ENCODE assay signal across 14 cellular contexts in genomic region chr17:57260325-57261083, GRCh38. TPM values are rescaled to one million over a fixed set of nuclear protein-coding genes. Genes with fewer than 3 reads are reported as not detected.
DNase-seq lines count a peak whose midpoint lies in the region; ATAC-seq and TF ChIP-seq lines count a peak whose summit lies in the region.
"Had no signal": no experiment of that assay in that cellular context is flagged by ENCODE, and none has a peak within 500 bp of the region (broad histone marks: within the 10 kb centered on the region; RNA-seq: fewer than 3 reads in every experiment).

No MANE protein-coding gene starts in this region.

- POLR2A ChIA-PET in CD8-positive, alpha-beta T cell (lab: Charles Lee), result interaction anchor here (0.5 to 0.7 kb wide), 2 partner anchors 10 to 74 kb away, joined by 3 read pairs; no protein-coding TSS in a partner anchor
- POLR2A ChIA-PET in A673 (lab: Charles Lee; ENCODE audit: low non-redundant PET), result no interaction called here

- ATAC-seq in CD8-positive, alpha-beta T cell, result no peak
- ATAC-seq in stimulated activated memory B cell treated with anti-CD40 and anti-IgM and Interleukin-4, amounts not matched to agents 10 μg/mL and 1 μg/mL and 100 μg/mL, for 72 hours, result no peak
- ATAC-seq: effector memory CD8-positive, alpha-beta T cell; foreskin keratinocyte had no signal

- no TSS peak for BruUV-seq in A673 (replicated peaks; lab: Mats Ljungman, UMichigan)

- no peak for DNase-seq in CD8-positive, alpha-beta T cell
- no peak for DNase-seq in activated T-helper 1 cell treated with anti-CD3 and anti-CD28 coated beads, Interleukin-12 subunit alpha, Interleukin-12 subunit beta, Interleukin-2, Interleukin-4 antibody, amounts not matched to agents 30 ng/mL and 10 ng/mL and 1 ng/mL, durations not matched to agents 14 hours and 24 hours and 36 hours (ENCODE audit: low spot score)
- peak; percentile 31 for DNase-seq in islet precursor cell
- no peak for DNase-seq in NOMO-1 (lab: John Stamatoyannopoulos, UW; ENCODE audit: unreplicated experiment in 2 of 2)
- DNase-seq in A673 (ENCODE audit: low spot score), result no peak
- DNase-seq in activated CD4-positive, CD25-positive, alpha-beta regulatory T cell treated with anti-CD3 and anti-CD28 coated beads, Interleukin-2, amount 50 U/mL, for 72 hours, result no peak
- DNase-seq: activated T-cell treated with anti-CD3 and anti-CD28 coated beads for 4 hours; CD4-positive, alpha-beta memory T cell; effector memory CD8-positive, alpha-beta T cell; foreskin keratinocyte; NCI-H1048 had no signal

- TF ChIP-seq CTCF in CD8-positive, alpha-beta T cell (IDR thresholded peaks at IDR 0.05), result no peak
- TF ChIP-seq CTCF in A673 (conservative IDR thresholded peaks at IDR 0.05; ENCODE audit: low read depth, low read length), result no peak

- H3K4me1 ChIP-seq in CD8-positive, alpha-beta T cell (ENCODE audit: insufficient read depth, low read length), result peaks cover 52% of the 10 kb centered on the region
- H3K4me1 ChIP-seq in HUES64 (ENCODE audit: insufficient read depth, low read length) (peaks cover 44% of the 10 kb centered on the region), A673 (ENCODE audit: insufficient read depth, low read length, poor library complexity, severe bottlenecking) (peaks cover 8% of the 10 kb centered on the region)

- H3K4me3 Mint-ChIP-seq in CD8-positive, alpha-beta T cell, result peak overlapping the region; percentile 8
- H3K4me3 Mint-ChIP-seq in activated T-helper 1 cell treated with anti-CD3 and anti-CD28 coated beads, Interleukin-12 subunit alpha, Interleukin-12 subunit beta, Interleukin-2, Interleukin-4 antibody, amounts not matched to agents 30 ng/mL and 10 ng/mL and 1 ng/mL, durations not matched to agents 14 hours and 24 hours and 36 hours, result peak overlapping the region; percentile 89
- H3K4me3 Mint-ChIP-seq in stimulated activated memory B cell treated with anti-CD40 and anti-IgM and Interleukin-4, amounts not matched to agents 10 μg/mL and 1 μg/mL and 100 μg/mL, for 72 hours, result no peak overlapping the region

- no peak overlapping the region for H3K27ac Mint-ChIP-seq in CD8-positive, alpha-beta T cell
- no peak overlapping the region for H3K27ac Mint-ChIP-seq in activated T-helper 1 cell treated with anti-CD3 and anti-CD28 coated beads, Interleukin-12 subunit alpha, Interleukin-12 subunit beta, Interleukin-2, Interleukin-4 antibody, amounts not matched to agents 30 ng/mL and 10 ng/mL and 1 ng/mL, durations not matched to agents 14 hours and 24 hours and 36 hours
- H3K27ac Mint-ChIP-seq in stimulated activated memory B cell treated with anti-CD40 and anti-IgM and Interleukin-4, amounts not matched to agents 10 μg/mL and 1 μg/mL and 100 μg/mL, for 72 hours, result no peak overlapping the region
- H3K27ac Mint-ChIP-seq: effector memory CD8-positive, alpha-beta T cell had no signal

- CTCF ChIA-PET in CD8-positive, alpha-beta T cell (lab: Charles Lee), result interaction anchor here (0.8 to 11.0 kb wide), 3 partner anchors 12 to 411 kb away, joined by 4 to 93 read pairs (median 4); no protein-coding TSS in a partner anchor
- CTCF ChIA-PET in A673 (lab: Charles Lee), result interaction anchor here (1.4 kb wide), 1 partner anchor 17 kb away, joined by 5 read pairs; no protein-coding TSS in a partner anchor

- intact Hi-C loops in CD8-positive, alpha-beta T cell (cut with DNase I, micrococcal nuclease), result no loop called here
- intact Hi-C loops in activated T-helper 1 cell treated with anti-CD3 and anti-CD28 coated beads, Interleukin-12 subunit alpha, Interleukin-12 subunit beta, Interleukin-2, Interleukin-4 antibody, amounts not matched to agents 30 ng/mL and 10 ng/mL and 1 ng/mL, durations not matched to agents 14 hours and 24 hours and 36 hours (cut with micrococcal nuclease), result no loop called here
- intact Hi-C loops in A673 (cut with micrococcal nuclease; ENCODE audit: unreplicated experiment), result no loop called here

- 68% methylated on average over 7 of the region's 7 CpGs for WGBS in HUES64

- H3K27ac ChIP-seq in CD8-positive, alpha-beta T cell (ENCODE audit: low read depth, low read length), result no peak overlapping the region
- H3K27ac ChIP-seq in HUES64 (ENCODE audit: low read depth, low read length) (peak overlapping the region; percentile 47; the same call in 1 of the 2 replicates), A673 (ENCODE audit: low read depth, low read length, poor library complexity, severe bottlenecking) (no peak overlapping the region)
- H3K27ac ChIP-seq: foreskin keratinocyte, SJSA1 had no signal

- H3K9me3 ChIP-seq in CD8-positive, alpha-beta T cell (ENCODE audit: low read length), result no peaks in the 10 kb centered on the region
- H3K9me3 ChIP-seq in HUES64 (ENCODE audit: insufficient read depth, low read depth, low read length) (no peaks in the 10 kb centered on the region), A673 (ENCODE audit: low read depth, low read length, poor library complexity, severe bottlenecking) (no peaks in the 10 kb centered on the region)
- H3K9me3 ChIP-seq: SJSA1 had no signal

- H3K27me3 ChIP-seq in CD8-positive, alpha-beta T cell (ENCODE audit: insufficient read depth, low read length), result no peaks in the 10 kb centered on the region
- H3K27me3 ChIP-seq in HUES64 (ENCODE audit: insufficient read depth, low read length) (peaks cover 12% of the 10 kb centered on the region), A673 (replicated peaks; ENCODE audit: insufficient read depth, low read depth, low read length, poor library complexity) (no peaks in the 10 kb centered on the region)
- H3K27me3 ChIP-seq: foreskin keratinocyte, SJSA1 had no signal

- no peaks in the 10 kb centered on the region for H3K9me3 Mint-ChIP-seq in CD8-positive, alpha-beta T cell
- no peaks in the 10 kb centered on the region for H3K9me3 Mint-ChIP-seq in activated T-helper 1 cell treated with anti-CD3 and anti-CD28 coated beads, Interleukin-12 subunit alpha, Interleukin-12 subunit beta, Interleukin-2, Interleukin-4 antibody, amounts not matched to agents 30 ng/mL and 10 ng/mL and 1 ng/mL, durations not matched to agents 14 hours and 24 hours and 36 hours
- H3K9me3 Mint-ChIP-seq in stimulated activated memory B cell treated with anti-CD40 and anti-IgM and Interleukin-4, amounts not matched to agents 10 μg/mL and 1 μg/mL and 100 μg/mL, for 72 hours, result no peaks in the 10 kb centered on the region
- H3K9me3 Mint-ChIP-seq: effector memory CD8-positive, alpha-beta T cell had no signal

- no peaks in the 10 kb centered on the region for H3K27me3 Mint-ChIP-seq in CD8-positive, alpha-beta T cell (ENCODE audit: low read depth)
- H3K27me3 Mint-ChIP-seq in activated T-helper 1 cell treated with anti-CD3 and anti-CD28 coated beads, Interleukin-12 subunit alpha, Interleukin-12 subunit beta, Interleukin-2, Interleukin-4 antibody, amounts not matched to agents 30 ng/mL and 10 ng/mL and 1 ng/mL, durations not matched to agents 14 hours and 24 hours and 36 hours (ENCODE audit: insufficient read depth), result no peaks in the 10 kb centered on the region
- no peaks in the 10 kb centered on the region for H3K27me3 Mint-ChIP-seq in stimulated activated memory B cell treated with anti-CD40 and anti-IgM and Interleukin-4, amounts not matched to agents 10 μg/mL and 1 μg/mL and 100 μg/mL, for 72 hours
- H3K27me3 Mint-ChIP-seq: CD4-positive, alpha-beta memory T cell; effector memory CD8-positive, alpha-beta T cell had no signal

- no peak overlapping the region for H3K4me3 ChIP-seq in CD8-positive, alpha-beta T cell (ENCODE audit: low read depth, low read length)
- H3K4me3 ChIP-seq in HUES64 (ENCODE audit: low read length) (peak overlapping the region; percentile 71), A673 (ENCODE audit: low read depth, low read length, poor library complexity, severe bottlenecking) (no peak overlapping the region)
- H3K4me3 ChIP-seq: SJSA1 had no signal

- no peak overlapping the region for H3K9ac ChIP-seq in HUES64 (ENCODE audit: low read depth, low read length)

- H3K36me3 Mint-ChIP-seq in CD8-positive, alpha-beta T cell, result peaks cover 74% of the 10 kb centered on the region
- peaks cover 67% of the 10 kb centered on the region for H3K36me3 Mint-ChIP-seq in activated T-helper 1 cell treated with anti-CD3 and anti-CD28 coated beads, Interleukin-12 subunit alpha, Interleukin-12 subunit beta, Interleukin-2, Interleukin-4 antibody, amounts not matched to agents 30 ng/mL and 10 ng/mL and 1 ng/mL, durations not matched to agents 14 hours and 24 hours and 36 hours (ENCODE audit: low read depth)
- H3K36me3 Mint-ChIP-seq in stimulated activated memory B cell treated with anti-CD40 and anti-IgM and Interleukin-4, amounts not matched to agents 10 μg/mL and 1 μg/mL and 100 μg/mL, for 72 hours, result peaks cover 37% of the 10 kb centered on the region

- peaks cover 70% of the 10 kb centered on the region for H3K4me1 Mint-ChIP-seq in CD8-positive, alpha-beta T cell (ENCODE audit: low read depth)
- H3K4me1 Mint-ChIP-seq in activated T-helper 1 cell treated with anti-CD3 and anti-CD28 coated beads, Interleukin-12 subunit alpha, Interleukin-12 subunit beta, Interleukin-2, Interleukin-4 antibody, amounts not matched to agents 30 ng/mL and 10 ng/mL and 1 ng/mL, durations not matched to agents 14 hours and 24 hours and 36 hours (ENCODE audit: low read depth), result peaks cover 70% of the 10 kb centered on the region
- H3K4me1 Mint-ChIP-seq in stimulated activated memory B cell treated with anti-CD40 and anti-IgM and Interleukin-4, amounts not matched to agents 10 μg/mL and 1 μg/mL and 100 μg/mL, for 72 hours, result peaks cover 58% of the 10 kb centered on the region

- peaks cover 20% of the 10 kb centered on the region for H3K36me3 ChIP-seq in CD8-positive, alpha-beta T cell (ENCODE audit: insufficient read depth, low read length)
- H3K36me3 ChIP-seq in HUES64 (ENCODE audit: insufficient read depth, low read length), result peaks cover 52% of the 10 kb centered on the region
- H3K36me3 ChIP-seq in A673 (ENCODE audit: insufficient read depth, low read length, poor library complexity, severe bottlenecking), result peaks cover 49% of the 10 kb centered on the region

RNA-seq across cellular contexts. Expression of gene MSI2, which starts 4.2 kb away (rescaled TPM):
- total RNA-seq in CD8-positive, alpha-beta T cell, result 100 to 1,000 TPM; 130 to 135 TPM
- polyA plus RNA-seq in HUES64 (2013, experiment 1 of 2), result 30.7 TPM
- 36.8 TPM for polyA plus RNA-seq in HUES64 (2013, experiment 2 of 2)
- 272 and 278 TPM in 2 replicates for total RNA-seq in activated T-helper 1 cell treated with anti-CD3 and anti-CD28 coated beads, Interleukin-12 subunit alpha, Interleukin-12 subunit beta, Interleukin-2, Interleukin-4 antibody, amounts not matched to agents 30 ng/mL and 10 ng/mL and 1 ng/mL, durations not matched to agents 14 hours and 24 hours and 36 hours
- 108 and 111 TPM in 2 replicates for total RNA-seq in A673 (2021)
